Comparison of ENCODE assay signal across 28 cellular contexts in the genomic region with DNA sequence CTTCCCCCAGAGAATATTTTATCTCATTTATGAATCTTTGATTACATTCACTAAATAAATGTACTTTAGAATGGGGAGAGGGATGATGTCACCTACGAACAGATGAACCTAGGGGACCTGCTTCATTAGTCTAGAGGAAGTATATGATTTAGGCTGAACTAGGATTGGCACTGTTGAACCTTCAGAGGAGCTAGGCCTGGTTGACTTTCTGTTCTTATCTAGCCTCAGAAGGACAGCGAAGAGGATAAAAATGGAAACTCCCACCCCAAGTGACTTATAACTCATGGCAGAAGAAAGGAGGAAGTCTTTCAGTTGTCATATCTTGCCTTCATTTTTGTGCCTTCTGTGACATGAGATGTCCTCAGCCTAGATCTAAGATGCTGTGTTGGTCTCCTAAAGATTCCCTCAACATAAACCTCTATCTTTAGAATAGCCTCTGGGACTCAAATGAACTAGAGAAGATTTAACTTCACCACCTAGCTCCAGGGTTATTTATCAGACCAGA.
"Had no signal": no experiment of that assay in that cellular context is flagged by ENCODE, and none has a peak within 500 bp of the region (broad histone marks: within the 10 kb centered on the region; RNA-seq: fewer than 3 reads in every experiment).

No MANE protein-coding gene starts in this region.

- H3K27ac ChIP-seq: hepatocyte, left ventricle myocardium inferior, neural progenitor cell, neutrophil, parathyroid adenoma, psoas muscle, right atrium auricular region, suprapubic skin, thoracic aorta, tibial artery, upper lobe of right lung had no signal

- H3K4me3 ChIP-seq: hepatocyte, left ventricle myocardium inferior, lung, neural progenitor cell, psoas muscle, right atrium auricular region, skin epidermis, suprapubic skin, thoracic aorta, tibial artery, upper lobe of right lung had no signal

- H3K9ac ChIP-seq: neural progenitor cell, parathyroid adenoma had no signal

- FAIRE-seq: urothelium cell line had no signal

- H2AFZ ChIP-seq: hepatocyte, neural progenitor cell had no signal

- H3K36me3 ChIP-seq: left ventricle myocardium inferior, right atrium auricular region, tibial artery, upper lobe of right lung had no signal

- H3K79me2 ChIP-seq: hepatocyte, parathyroid adenoma had no signal

- H3K9me3 ChIP-seq: left ventricle myocardium inferior, neutrophil, psoas muscle, right atrium auricular region, suprapubic skin, thoracic aorta, tibial artery, upper lobe of right lung had no signal

- H3K27me3 ChIP-seq: hepatocyte, neural progenitor cell, neutrophil, right atrium auricular region, suprapubic skin, tibial artery, upper lobe of right lung had no signal

- ATAC-seq: natural killer cell; psoas muscle; sciatic nerve; stimulated activated naive B cell treated with anti-CD40 and anti-IgM and Interleukin-4, amounts not matched to agents 10 μg/mL and 1 μg/mL and 100 μg/mL, for 72 hours; stimulated activated naive CD8-positive, alpha-beta T cell treated with anti-CD3 and anti-CD28 coated beads, Interleukin-15, Interleukin-2, amounts not matched to agents 100 U/mL and 50 U/mL, for 24 hours; upper lobe of right lung had no signal

- H3K4me2 ChIP-seq: hepatocyte, neural progenitor cell had no signal

- DNase-seq: islet precursor cell; left ventricle myocardium inferior; mesendoderm; naive B cell; natural killer cell; nephron progenitor cell; occipital lobe; psoas muscle; stimulated activated CD4-positive, alpha-beta T cell treated with anti-CD3 and anti-CD28 coated beads, Interleukin-12 subunit alpha, Interleukin-12 subunit beta, amount 100 ng/mL, for 4 hours; stimulated activated CD4-positive, alpha-beta T cell treated with anti-CD3 and anti-CD28 coated beads, Interleukin-15, amount 100 ng/mL, for 24 hours; stimulated activated CD4-positive, alpha-beta T cell treated with anti-CD3 and anti-CD28 coated beads, Interleukin-2, amount 100 ng/mL, for 24 hours; stimulated activated CD4-positive, alpha-beta T cell treated with anti-CD3 and anti-CD28 coated beads, Interleukin-4, amount 100 ng/mL, for 1 hour; stimulated activated naive B cell treated with anti-CD40 and anti-IgM and Interleukin-4, amounts not matched to agents 10 μg/mL and 1 μg/mL and 100 μg/mL, for 72 hours; stimulated activated naive CD8-positive, alpha-beta T cell treated with anti-CD3 and anti-CD28 coated beads, Interleukin-15, Interleukin-2, amounts not matched to agents 100 U/mL and 50 U/mL, for 24 hours; tibial artery; trophoblast cell; upper lobe of right lung had no signal

- H3K4me1 ChIP-seq: left ventricle myocardium inferior, neural progenitor cell, parathyroid adenoma, psoas muscle, right atrium auricular region, suprapubic skin, tibial artery, upper lobe of right lung had no signal
